In the genomic region with DNA sequence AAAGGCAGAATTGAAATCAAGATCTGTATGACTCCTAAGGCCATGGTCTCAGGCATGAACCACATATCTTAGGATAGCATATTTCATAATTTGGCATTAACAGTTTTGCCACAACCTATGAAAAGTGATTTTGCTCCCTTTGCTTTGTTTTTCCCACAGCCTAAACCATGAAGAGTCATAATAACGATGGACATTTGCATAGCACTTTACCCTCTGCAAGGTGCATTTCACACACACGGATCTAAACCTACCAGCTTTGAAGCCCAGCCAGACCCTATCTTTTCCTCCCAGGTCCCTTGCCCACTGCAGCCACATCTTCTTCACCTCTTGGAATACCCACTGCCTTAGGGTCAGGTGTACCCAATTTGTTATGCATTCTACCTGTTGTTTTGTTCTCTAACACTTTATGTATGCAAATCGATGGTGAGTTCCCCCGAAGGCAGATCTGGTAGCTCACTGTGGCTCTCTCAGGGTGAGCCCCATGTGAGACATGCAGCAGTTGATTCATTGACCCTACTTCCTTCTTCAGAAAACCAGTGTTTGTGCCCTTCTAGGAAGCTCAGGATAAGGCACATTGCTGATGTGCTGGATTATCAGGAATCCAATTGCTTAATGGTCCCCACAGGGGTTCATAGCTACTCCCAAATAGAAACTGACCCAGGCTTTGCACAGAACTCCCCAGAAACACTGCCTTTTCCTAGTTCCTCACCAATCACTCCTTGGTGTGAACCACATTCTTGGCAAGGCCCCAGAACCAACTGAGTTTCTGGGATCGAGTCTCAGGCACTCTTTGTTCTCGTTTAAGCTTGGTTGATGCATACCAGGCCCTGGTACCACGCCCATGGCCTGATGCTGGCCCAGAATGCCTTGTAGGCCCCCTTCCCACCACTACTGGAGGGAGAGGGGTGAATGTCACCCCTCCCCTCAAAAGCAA, we compare ENCODE assay signal across 11 cellular contexts. TPM values are rescaled to one million over a fixed set of nuclear protein-coding genes. Genes with fewer than 3 reads are reported as not detected.
A peak's percentile ranks its signal among the peaks of the same experiment; 100 is the strongest.
DNase-seq lines count a peak whose midpoint lies in the region; ATAC-seq, FAIRE-seq and TF ChIP-seq lines count a peak whose summit lies in the region.
"Had no signal": no experiment of that assay in that cellular context is flagged by ENCODE, and none has a peak within 500 bp of the region (broad histone marks: within the 10 kb centered on the region; RNA-seq: fewer than 3 reads in every experiment).

No MANE protein-coding gene starts in this region.

- intact Hi-C loops in esophagus muscularis mucosa (cut with DNase I), result no loop called here

- FAIRE-seq in GM12892 (lab: Jason Lieb, UNC), result peak; percentile 73

- H3K27me3 ChIP-seq in esophagus muscularis mucosa (no peaks in the 10 kb centered on the region), suprapubic skin (no peaks in the 10 kb centered on the region)
- H3K27me3 ChIP-seq: right atrium auricular region had no signal

- DNase-seq in GM12892 (ENCODE audit: insufficient read length), result no peak
- peak; percentile 91 for DNase-seq in esophagus muscularis mucosa (ENCODE audit: extremely low spot score)
- DNase-seq in NCI-H187 (lab: John Stamatoyannopoulos, UW), result no peak
- no peak for DNase-seq in suprapubic skin (ENCODE audit: low spot score in 2 of 2)
- no peak for DNase-seq in DMS79 treated with DMSO at 0.1 percent for 48 hours (lab: John Stamatoyannopoulos, UW)
- no peak for DNase-seq in NCI-H2029 treated with DMSO at 0.1 percent for 48 hours (lab: John Stamatoyannopoulos, UW)
- DNase-seq: activated CD4-positive, alpha-beta memory T cell treated with anti-CD3 and anti-CD28 coated beads, Interleukin-2, amount 10 ng/mL, durations not matched to agents 7 days and 5 days; DMS153 had no signal

- no peaks in the 10 kb centered on the region for H3K9me3 ChIP-seq in esophagus muscularis mucosa
- no peaks in the 10 kb centered on the region for H3K9me3 ChIP-seq in suprapubic skin
- H3K9me3 ChIP-seq: right atrium auricular region had no signal

- TF ChIP-seq CTCF in esophagus muscularis mucosa (IDR thresholded peaks at IDR 0.05), result no peak
- no peak for TF ChIP-seq CTCF in suprapubic skin (IDR thresholded peaks at IDR 0.05)

- peak overlapping the region in 1 of 4 donors; percentile 2 for H3K27ac ChIP-seq in esophagus muscularis mucosa (replicated peaks in 1 of 4)
- no peak overlapping the region for H3K27ac ChIP-seq in suprapubic skin
- H3K27ac ChIP-seq: right atrium auricular region had no signal

- TF ChIP-seq POLR2A in GM12892 (IDR thresholded peaks at IDR 0.05; ENCODE audit: low read depth, low read length) (no peak), esophagus muscularis mucosa (IDR thresholded peaks at IDR 0.05; ENCODE audit: low read depth) (no peak), suprapubic skin (IDR thresholded peaks at IDR 0.05) (no peak)

- peaks cover 46 to 72% (median 54%) of the 10 kb centered on the region in 4 donors for H3K4me1 ChIP-seq in esophagus muscularis mucosa
- peaks cover 54% of the 10 kb centered on the region for H3K4me1 ChIP-seq in suprapubic skin

- H3K4me3 ChIP-seq in esophagus muscularis mucosa (no peak overlapping the region), suprapubic skin (no peak overlapping the region)
- H3K4me3 ChIP-seq: right atrium auricular region had no signal

- WGBS in esophagus muscularis mucosa, result 67% methylated on average over 7 of the region's 7 CpGs
- 65% methylated on average over 7 of the region's 7 CpGs for WGBS in suprapubic skin

- H3K36me3 ChIP-seq in esophagus muscularis mucosa (peaks cover 0 to 29% (median 5%) of the 10 kb centered on the region in 4 donors), suprapubic skin (no peaks in the 10 kb centered on the region)

- peak; percentile 77 for ATAC-seq in GM21390 (IDR thresholded peaks at IDR 0.05; ENCODE audit: unreplicated experiment)
- peak; percentile 63 for ATAC-seq in HG03175 (IDR thresholded peaks at IDR 0.05; ENCODE audit: unreplicated experiment)

- TF ChIP-seq EP300 in esophagus muscularis mucosa (IDR thresholded peaks at IDR 0.05) (no peak), suprapubic skin (IDR thresholded peaks at IDR 0.05) (no peak)

RNA-seq across cellular contexts. Expression of a gene that starts 8.8 kb away (rescaled TPM):
- polyA plus RNA-seq in GM12892 (2012; ENCODE audit: missing spikeins), result 9.0 TPM
- total RNA-seq in esophagus muscularis mucosa (10 to 100 TPM; 14.5 to 25.9 (median 23.1) TPM), suprapubic skin (10 to 100 TPM; 15.8 to 26.6 (median 21.7) TPM)
